ENCODE assay signal across 22 cellular contexts in the genomic region with DNA sequence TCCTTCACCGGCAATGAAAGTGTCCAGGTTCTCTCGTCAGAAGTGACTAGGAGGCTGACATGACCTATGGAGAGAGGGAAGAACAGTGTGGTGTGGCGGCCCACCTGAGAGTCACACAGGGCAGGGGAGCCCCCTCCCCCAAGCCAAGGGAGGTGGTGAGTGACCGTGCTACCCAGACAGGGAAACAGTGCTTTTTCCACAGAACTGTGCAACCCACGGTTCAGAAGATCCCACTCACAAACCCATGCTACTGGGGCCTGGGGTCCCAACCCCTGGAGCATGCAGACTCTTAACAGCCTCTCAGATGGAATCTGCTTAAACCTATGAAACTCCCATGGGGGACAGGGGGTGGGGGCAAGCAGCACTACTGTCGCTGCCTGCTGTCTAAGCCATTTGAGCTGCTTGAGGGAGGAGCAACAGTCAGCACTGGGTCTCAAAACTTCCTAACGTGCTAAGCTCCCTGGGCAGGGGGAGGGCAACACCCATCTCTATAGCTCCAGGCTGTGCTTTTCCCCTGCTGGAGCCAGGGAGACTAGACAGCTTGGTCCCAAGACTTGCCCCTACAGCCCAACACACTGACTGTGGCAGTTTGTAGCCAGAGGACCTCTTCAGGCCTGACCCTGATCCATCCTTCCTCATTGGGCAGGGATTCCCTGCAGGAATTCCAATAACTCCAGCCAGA.
DNase-seq lines count a peak whose midpoint lies in the region; ATAC-seq and TF ChIP-seq lines count a peak whose summit lies in the region.
"Had no signal": no experiment of that assay in that cellular context is flagged by ENCODE, and none has a peak within 500 bp of the region (broad histone marks: within the 10 kb centered on the region; RNA-seq: fewer than 3 reads in every experiment).

No MANE protein-coding gene starts in this region.

- no peaks in the 10 kb centered on the region for H3K27me3 Mint-ChIP-seq in activated naive CD8-positive, alpha-beta T cell treated with anti-CD3 and anti-CD28 coated beads, Interleukin-2, amount 50 U/mL, for 24 hours
- H3K27me3 Mint-ChIP-seq in activated naive CD8-positive, alpha-beta T cell treated with anti-CD3 and anti-CD28 coated beads for 36 hours: no peaks in the 10 kb centered on the region
- no peaks in the 10 kb centered on the region for H3K27me3 Mint-ChIP-seq in progenitor cell of endocrine pancreas
- H3K27me3 Mint-ChIP-seq in endothelial cell (ENCODE audit: unreplicated experiment): peaks cover 2% of the 10 kb centered on the region
- H3K27me3 Mint-ChIP-seq: CD4-positive, alpha-beta T cell had no signal

- H3K79me1 ChIP-seq in mesendoderm (ENCODE audit: low read length): no peaks in the 10 kb centered on the region

- H2BK120ac ChIP-seq in mesendoderm (ENCODE audit: low read depth, low read length): no peak overlapping the region

- no peak for DNase-seq in activated naive CD8-positive, alpha-beta T cell treated with anti-CD3 and anti-CD28 coated beads, Interleukin-2, amount 50 U/mL, for 24 hours
- no peak for DNase-seq in activated naive CD8-positive, alpha-beta T cell treated with anti-CD3 and anti-CD28 coated beads for 36 hours
- DNase-seq in mesendoderm: peak; percentile 9
- no peak for DNase-seq in progenitor cell of endocrine pancreas (ENCODE audit: low spot score, unreplicated experiment)
- no peak for DNase-seq in endothelial cell (ENCODE audit: low spot score)
- DNase-seq in smooth muscle cell (lab: John Stamatoyannopoulos, UW; ENCODE audit: unreplicated experiment): no peak
- no peak for DNase-seq in erythroblast (lab: John Stamatoyannopoulos, UW)
- DNase-seq: AML-193; Caco-2; CD4-positive, alpha-beta T cell; DMS153; DMS79; GOT3; H7; HFFc6 had no signal

- H3K4me2 ChIP-seq in mesendoderm (ENCODE audit: low read length) (no peak overlapping the region), smooth muscle cell (no peak overlapping the region)
- H3K4me2 ChIP-seq: A549 had no signal

- no peaks in the 10 kb centered on the region for H3F3A ChIP-seq in smooth muscle cell (ENCODE audit: low read depth)

- no CpG with 5 or more reads among the region's 7 CpGs for WGBS in mesendoderm (ENCODE audit: extremely low coverage, insufficient coverage, low lambda C conversion rate)
- 81% methylated on average over 7 of the region's 7 CpGs for WGBS in smooth muscle cell (ENCODE audit: low lambda C conversion rate)

- H3K36me3 ChIP-seq in mesendoderm (ENCODE audit: control insufficient read depth, insufficient read depth, low read length): no peaks in the 10 kb centered on the region
- no peaks in the 10 kb centered on the region for H3K36me3 ChIP-seq in smooth muscle cell (ENCODE audit: low read depth)

- H3K56ac ChIP-seq in mesendoderm (ENCODE audit: low read length): no peak overlapping the region

- no peak overlapping the region for H2BK5ac ChIP-seq in mesendoderm (ENCODE audit: low read length)

- H3K27me3 ChIP-seq in mesendoderm (ENCODE audit: insufficient read depth, low read length, poor library complexity) (no peaks in the 10 kb centered on the region), smooth muscle cell (ENCODE audit: low read depth) (no peaks in the 10 kb centered on the region)

- no peak overlapping the region for H4K5ac ChIP-seq in mesendoderm (ENCODE audit: low read length)

- no peaks in the 10 kb centered on the region for H3K4me1 Mint-ChIP-seq in activated naive CD8-positive, alpha-beta T cell treated with anti-CD3 and anti-CD28 coated beads, Interleukin-2, amount 50 U/mL, for 24 hours
- H3K4me1 Mint-ChIP-seq in activated naive CD8-positive, alpha-beta T cell treated with anti-CD3 and anti-CD28 coated beads for 36 hours: no peaks in the 10 kb centered on the region
- H3K4me1 Mint-ChIP-seq in progenitor cell of endocrine pancreas (ENCODE audit: low read depth): no peaks in the 10 kb centered on the region
- H3K4me1 Mint-ChIP-seq in endothelial cell (ENCODE audit: unreplicated experiment): no peaks in the 10 kb centered on the region

- H3K23ac ChIP-seq in mesendoderm (ENCODE audit: low read length): no peak overlapping the region

- H3K9me3 ChIP-seq in smooth muscle cell (replicated peaks; ENCODE audit: low read depth): no peaks in the 10 kb centered on the region
- H3K9me3 ChIP-seq: A549, Caco-2 had no signal

- no peak overlapping the region for H3K4me3 ChIP-seq in mesendoderm (ENCODE audit: low read length)
- H3K4me3 ChIP-seq in smooth muscle cell: no peak overlapping the region
- H3K4me3 ChIP-seq: A549, GM12878 had no signal

- no peak overlapping the region for H3K27ac Mint-ChIP-seq in activated naive CD8-positive, alpha-beta T cell treated with anti-CD3 and anti-CD28 coated beads, Interleukin-2, amount 50 U/mL, for 24 hours
- no peak overlapping the region for H3K27ac Mint-ChIP-seq in activated naive CD8-positive, alpha-beta T cell treated with anti-CD3 and anti-CD28 coated beads for 36 hours
- H3K27ac Mint-ChIP-seq in progenitor cell of endocrine pancreas (peak overlapping the region; percentile 18), endothelial cell (ENCODE audit: unreplicated experiment) (no peak overlapping the region)
- H3K27ac Mint-ChIP-seq: CD4-positive, alpha-beta T cell; HFFc6 had no signal

- no peak overlapping the region for H3K9ac ChIP-seq in mesendoderm (ENCODE audit: low read length)
- no peak overlapping the region for H3K9ac ChIP-seq in smooth muscle cell (ENCODE audit: low read depth)

- H2AK5ac ChIP-seq in mesendoderm (ENCODE audit: low read length): no peak overlapping the region

- no peak overlapping the region for H3K4ac ChIP-seq in mesendoderm (ENCODE audit: low read depth, low read length)

- H4K8ac ChIP-seq in mesendoderm (ENCODE audit: low read depth, low read length): no peak overlapping the region

- peaks cover 20% of the 10 kb centered on the region for H3K9me3 Mint-ChIP-seq in activated naive CD8-positive, alpha-beta T cell treated with anti-CD3 and anti-CD28 coated beads, Interleukin-2, amount 50 U/mL, for 24 hours
- peaks cover 18% of the 10 kb centered on the region for H3K9me3 Mint-ChIP-seq in activated naive CD8-positive, alpha-beta T cell treated with anti-CD3 and anti-CD28 coated beads for 36 hours
- H3K9me3 Mint-ChIP-seq in progenitor cell of endocrine pancreas (ENCODE audit: low read depth) (peaks cover 8% of the 10 kb centered on the region), endothelial cell (ENCODE audit: unreplicated experiment) (no peaks in the 10 kb centered on the region)

- H4K20me1 ChIP-seq in smooth muscle cell (ENCODE audit: low read depth): no peaks in the 10 kb centered on the region

- H3K79me2 ChIP-seq in mesendoderm (ENCODE audit: control insufficient read depth, insufficient read depth, low read length) (no peaks in the 10 kb centered on the region), smooth muscle cell (ENCODE audit: low read depth) (no peaks in the 10 kb centered on the region)

- H2BK15ac ChIP-seq in mesendoderm (replicated peaks; ENCODE audit: low read depth): no peak overlapping the region

- no peaks in the 10 kb centered on the region for H3K36me3 Mint-ChIP-seq in activated naive CD8-positive, alpha-beta T cell treated with anti-CD3 and anti-CD28 coated beads, Interleukin-2, amount 50 U/mL, for 24 hours (ENCODE audit: low read depth)
- no peaks in the 10 kb centered on the region for H3K36me3 Mint-ChIP-seq in activated naive CD8-positive, alpha-beta T cell treated with anti-CD3 and anti-CD28 coated beads for 36 hours
- H3K36me3 Mint-ChIP-seq in progenitor cell of endocrine pancreas (ENCODE audit: insufficient read depth) (no peaks in the 10 kb centered on the region), endothelial cell (ENCODE audit: low read depth, unreplicated experiment) (no peaks in the 10 kb centered on the region)

- TF ChIP-seq CTCF in progenitor cell of endocrine pancreas (IDR thresholded peaks at IDR 0.05; ENCODE audit: unreplicated experiment) (no peak), endothelial cell (IDR thresholded peaks at IDR 0.05; ENCODE audit: unreplicated experiment) (no peak), smooth muscle cell (IDR thresholded peaks at IDR 0.05; ENCODE audit: borderline replicate concordance, insufficient read depth, poor library complexity, severe bottlenecking) (no peak)

- no peak overlapping the region for H2AFZ ChIP-seq in smooth muscle cell (ENCODE audit: low read depth)

- H3K27ac ChIP-seq in mesendoderm (ENCODE audit: low read depth, low read length) (no peak overlapping the region), smooth muscle cell (ENCODE audit: low read depth) (no peak overlapping the region)
- H3K27ac ChIP-seq: 22Rv1, A549, C4-2B had no signal

- peak; percentile 15 for ATAC-seq in activated naive CD8-positive, alpha-beta T cell treated with anti-CD3 and anti-CD28 coated beads, Interleukin-2, amount 50 U/mL, for 24 hours
- ATAC-seq in HG02759 (IDR thresholded peaks at IDR 0.05; ENCODE audit: unreplicated experiment): no peak
- ATAC-seq: A549, GM12878, HCT116, HepG2 had no signal

- H3K4me3 Mint-ChIP-seq in activated naive CD8-positive, alpha-beta T cell treated with anti-CD3 and anti-CD28 coated beads, Interleukin-2, amount 50 U/mL, for 24 hours: no peak overlapping the region
- no peak overlapping the region for H3K4me3 Mint-ChIP-seq in activated naive CD8-positive, alpha-beta T cell treated with anti-CD3 and anti-CD28 coated beads for 36 hours
- H3K4me3 Mint-ChIP-seq in progenitor cell of endocrine pancreas (ENCODE audit: low read depth) (no peak overlapping the region), endothelial cell (ENCODE audit: unreplicated experiment) (no peak overlapping the region)
- H3K4me3 Mint-ChIP-seq: CD4-positive, alpha-beta T cell; HFFc6 had no signal

- H3K4me1 ChIP-seq in mesendoderm (ENCODE audit: control insufficient read depth, low read depth, low read length): no peaks in the 10 kb centered on the region
- no peaks in the 10 kb centered on the region for H3K4me1 ChIP-seq in smooth muscle cell (ENCODE audit: low read depth)
- H3K4me1 ChIP-seq: A549, Caco-2 had no signal

- TF ChIP-seq POLR2A in erythroblast (IDR thresholded peaks at IDR 0.05; ENCODE audit: low read length): no peak

- no peak overlapping the region for H3K18ac ChIP-seq in mesendoderm (ENCODE audit: low read length)
